ENCODE assay signal across 17 cellular contexts in genomic region chr13:38046049-38046376, GRCh38.
"Had no signal": no experiment of that assay in that cellular context is flagged by ENCODE, and none has a peak within 500 bp of the region (broad histone marks: within the 10 kb centered on the region; RNA-seq: fewer than 3 reads in every experiment).

No MANE protein-coding gene starts in this region.

- H3K4me3 Mint-ChIP-seq: activated B cell treated with CpG ODN at 0.5 μM for 24 hours; activated CD4-positive, alpha-beta T cell treated with anti-CD3 and anti-CD28 coated beads, Interleukin-2, amount 10 ng/mL, durations not matched to agents 7 days and 5 days; activated T-helper 17 cell treated with anti-CD3 and anti-CD28 coated beads, Interleukin-2, amount 50 U/mL, for 72 hours; dendritic cell treated with granulocyte-macrophage colony-stimulating factor and Interleukin-4, amounts not matched to agents 40 ng/mL and 50 ng/mL, for 4 days; effector memory CD8-positive, alpha-beta T cell had no signal

- H3K4me3 ChIP-seq: gastrocnemius medialis, heart left ventricle, lung, tibial artery, uterus had no signal

- H3K4me1 ChIP-seq: gastrocnemius medialis, heart left ventricle, tibial artery, uterus had no signal

- H3K27me3 ChIP-seq: gastrocnemius medialis, heart left ventricle, tibial artery, uterus had no signal

- H3K9me3 ChIP-seq: gastrocnemius medialis had no signal

- H3K27ac Mint-ChIP-seq: activated B cell treated with CpG ODN at 0.5 μM for 24 hours; activated CD4-positive, alpha-beta T cell treated with anti-CD3 and anti-CD28 coated beads, Interleukin-2, amount 10 ng/mL, durations not matched to agents 7 days and 5 days; activated T-helper 17 cell treated with anti-CD3 and anti-CD28 coated beads, Interleukin-2, amount 50 U/mL, for 72 hours; dendritic cell treated with granulocyte-macrophage colony-stimulating factor and Interleukin-4, amounts not matched to agents 40 ng/mL and 50 ng/mL, for 4 days; effector memory CD8-positive, alpha-beta T cell had no signal

- H3K4me1 Mint-ChIP-seq: activated B cell treated with CpG ODN at 0.5 μM for 24 hours; activated CD4-positive, alpha-beta T cell treated with anti-CD3 and anti-CD28 coated beads, Interleukin-2, amount 10 ng/mL, durations not matched to agents 7 days and 5 days; activated T-helper 17 cell treated with anti-CD3 and anti-CD28 coated beads, Interleukin-2, amount 50 U/mL, for 72 hours had no signal

- DNase-seq: activated B cell treated with CpG ODN at 0.5 μM for 24 hours; activated CD4-positive, alpha-beta T cell treated with anti-CD3 and anti-CD28 coated beads, Interleukin-2, amount 10 ng/mL, durations not matched to agents 7 days and 5 days; activated naive CD4-positive, alpha-beta T cell treated with Interleukin-2 at 50 U/mL for 16 hours; activated T-cell treated with anti-CD3 and anti-CD28 coated beads for 4 hours; anterior cingulate cortex; cerebellar nuclear complex; effector memory CD8-positive, alpha-beta T cell; gastrocnemius medialis; heart left ventricle; stimulated activated CD4-positive, alpha-beta T cell treated with anti-CD3 and anti-CD28 coated beads, Interleukin-4, amount 100 ng/mL, for 1 hour; stimulated activated naive CD4-positive, alpha-beta T cell; T-helper 2 cell; tibial artery; uterus had no signal

- H3K36me3 ChIP-seq: gastrocnemius medialis, tibial artery, uterus had no signal

- H3K27ac ChIP-seq: gastrocnemius medialis, heart left ventricle, tibial artery, uterus had no signal

- H3K27me3 Mint-ChIP-seq: activated B cell treated with CpG ODN at 0.5 μM for 24 hours; activated CD4-positive, alpha-beta T cell treated with anti-CD3 and anti-CD28 coated beads, Interleukin-2, amount 10 ng/mL, durations not matched to agents 7 days and 5 days; activated T-helper 17 cell treated with anti-CD3 and anti-CD28 coated beads, Interleukin-2, amount 50 U/mL, for 72 hours; dendritic cell treated with granulocyte-macrophage colony-stimulating factor and Interleukin-4, amounts not matched to agents 40 ng/mL and 50 ng/mL, for 4 days; effector memory CD8-positive, alpha-beta T cell had no signal
